Comparison of ENCODE assay signal across 36 cellular contexts in genomic region chr6:107971181-107971580, GRCh38.
"Had no signal": no experiment of that assay in that cellular context is flagged by ENCODE, and none has a peak within 500 bp of the region (broad histone marks: within the 10 kb centered on the region; RNA-seq: fewer than 3 reads in every experiment).

No MANE protein-coding gene starts in this region.

- H3K27ac Mint-ChIP-seq: activated naive CD4-positive, alpha-beta T cell treated with anti-CD3 and anti-CD28 coated beads, Interleukin-2, amount 10 ng/mL, durations not matched to agents 7 days and 5 days; activated naive CD4-positive, alpha-beta T cell treated with anti-CD3 and anti-CD28 coated beads, Interleukin-2, amount 50 U/mL, for 72 hours; activated naive CD8-positive, alpha-beta T cell; activated naive CD8-positive, alpha-beta T cell treated with anti-CD3 and anti-CD28 coated beads for 36 hours; activated naive CD8-positive, alpha-beta T cell treated with anti-CD3 and anti-CD28 coated beads, Interleukin-2, amount 10 ng/mL, durations not matched to agents 7 days and 5 days; activated naive CD8-positive, alpha-beta T cell treated with anti-CD3 and anti-CD28 coated beads, Interleukin-2, amount 50 U/mL, for 24 hours; activated T-cell treated with anti-CD3 and anti-CD28 coated beads, Interleukin-2, amount 50 U/mL, for 24 hours; activated T-cell treated with anti-CD3 and anti-CD28 coated beads, Interleukin-2, amount 50 U/mL, for 72 hours; activated T-helper 1 cell treated with anti-CD3 and anti-CD28 coated beads, Interleukin-12 subunit alpha, Interleukin-12 subunit beta, Interleukin-2, Interleukin-4 antibody, amounts not matched to agents 30 ng/mL and 10 ng/mL and 1 ng/mL, durations not matched to agents 14 hours and 24 hours and 36 hours; activated T-helper 17 cell treated with anti-CD3 and anti-CD28 coated beads, Interleukin-2, amount 50 U/mL, for 72 hours; activated T-helper 2 cell treated with anti-CD3 and anti-CD28 coated beads, Interferon-gamma antibody, Interleukin-2, Interleukin-4, amounts not matched to agents 10 μg/mL and 5 μg/mL and 100 μg/mL, durations not matched to agents 14 hours and 24 hours and 36 hours; brain had no signal

- H3K36me3 Mint-ChIP-seq: activated naive CD4-positive, alpha-beta T cell treated with anti-CD3 and anti-CD28 coated beads, Interleukin-2, amount 10 ng/mL, durations not matched to agents 7 days and 5 days; activated naive CD4-positive, alpha-beta T cell treated with anti-CD3 and anti-CD28 coated beads, Interleukin-2, amount 50 U/mL, for 72 hours; activated naive CD8-positive, alpha-beta T cell; activated naive CD8-positive, alpha-beta T cell treated with anti-CD3 and anti-CD28 coated beads for 36 hours; brain had no signal

- H3K4me3 Mint-ChIP-seq: activated naive CD4-positive, alpha-beta T cell treated with anti-CD3 and anti-CD28 coated beads, Interleukin-2, amount 10 ng/mL, durations not matched to agents 7 days and 5 days; activated naive CD8-positive, alpha-beta T cell; activated naive CD8-positive, alpha-beta T cell treated with anti-CD3 and anti-CD28 coated beads for 36 hours; activated naive CD8-positive, alpha-beta T cell treated with anti-CD3 and anti-CD28 coated beads, Interleukin-2, amount 10 ng/mL, durations not matched to agents 7 days and 5 days; activated naive CD8-positive, alpha-beta T cell treated with anti-CD3 and anti-CD28 coated beads, Interleukin-2, amount 50 U/mL, for 24 hours; activated T-cell treated with anti-CD3 and anti-CD28 coated beads, Interleukin-2, amount 50 U/mL, for 24 hours; activated T-cell treated with anti-CD3 and anti-CD28 coated beads, Interleukin-2, amount 50 U/mL, for 4 hours; activated T-cell treated with anti-CD3 and anti-CD28 coated beads, Interleukin-2, amount 50 U/mL, for 72 hours; activated T-helper 1 cell treated with anti-CD3 and anti-CD28 coated beads, Interleukin-12 subunit alpha, Interleukin-12 subunit beta, Interleukin-2, Interleukin-4 antibody, amounts not matched to agents 30 ng/mL and 10 ng/mL and 1 ng/mL, durations not matched to agents 14 hours and 24 hours and 36 hours; activated T-helper 17 cell treated with anti-CD3 and anti-CD28 coated beads, Interleukin-2, amount 50 U/mL, for 72 hours; brain; central memory CD8-positive, alpha-beta T cell had no signal

- H3K27me3 Mint-ChIP-seq: activated naive CD8-positive, alpha-beta T cell; activated naive CD8-positive, alpha-beta T cell treated with anti-CD3 and anti-CD28 coated beads for 36 hours; activated naive CD8-positive, alpha-beta T cell treated with anti-CD3 and anti-CD28 coated beads, Interleukin-2, amount 50 U/mL, for 24 hours; activated T-cell treated with anti-CD3 and anti-CD28 coated beads, Interleukin-2, amount 50 U/mL, for 24 hours; activated T-helper 17 cell treated with anti-CD3 and anti-CD28 coated beads, Interleukin-2, amount 50 U/mL, for 72 hours; central memory CD8-positive, alpha-beta T cell had no signal

- H3K4me1 Mint-ChIP-seq: activated naive CD4-positive, alpha-beta T cell treated with anti-CD3 and anti-CD28 coated beads, Interleukin-2, amount 10 ng/mL, durations not matched to agents 7 days and 5 days; activated naive CD8-positive, alpha-beta T cell treated with anti-CD3 and anti-CD28 coated beads for 36 hours; activated naive CD8-positive, alpha-beta T cell treated with anti-CD3 and anti-CD28 coated beads, Interleukin-2, amount 50 U/mL, for 24 hours; activated T-helper 17 cell treated with anti-CD3 and anti-CD28 coated beads, Interleukin-2, amount 50 U/mL, for 72 hours; brain had no signal

- DNase-seq: activated effector memory CD4-positive, alpha-beta T cell treated with anti-CD3 and anti-CD28 coated beads, Interleukin-2, amount 50 U/mL, for 16 hours; activated effector memory CD4-positive, alpha-beta T cell treated with Interleukin-2 at 50 U/mL for 16 hours; activated gamma-delta T cell; activated gamma-delta T cell treated with Interleukin-2 at 50 U/mL for 16 hours; activated naive CD4-positive, alpha-beta T cell; activated naive CD4-positive, alpha-beta T cell treated with anti-CD3 and anti-CD28 coated beads, Interleukin-2, amount 10 ng/mL, durations not matched to agents 7 days and 5 days; activated naive CD4-positive, alpha-beta T cell treated with anti-CD3 and anti-CD28 coated beads, Interleukin-2, amount 50 U/mL, for 16 hours; activated naive CD4-positive, alpha-beta T cell treated with Interleukin-2 at 50 U/mL for 16 hours; activated naive CD8-positive, alpha-beta T cell treated with anti-CD3 and anti-CD28 coated beads for 36 hours; activated naive CD8-positive, alpha-beta T cell treated with anti-CD3 and anti-CD28 coated beads, Interleukin-2, amount 10 ng/mL, durations not matched to agents 7 days and 5 days; activated naive CD8-positive, alpha-beta T cell treated with anti-CD3 and anti-CD28 coated beads, Interleukin-2, amount 50 U/mL, for 24 hours; activated T-cell treated with anti-CD3 and anti-CD28 coated beads, Interleukin-2, amount 50 U/mL, for 1 hour; activated T-cell treated with anti-CD3 and anti-CD28 coated beads, Interleukin-2, amount 50 U/mL, for 24 hours; activated T-cell treated with anti-CD3 and anti-CD28 coated beads, Interleukin-2, amount 50 U/mL, for 4 hours; activated T-cell treated with anti-CD3 and anti-CD28 coated beads, Interleukin-2, amount 50 U/mL, for 48 hours; activated T-cell treated with anti-CD3 and anti-CD28 coated beads, Interleukin-2, amount 50 U/mL, for 72 hours; adrenal gland; amniotic stem cell; amygdala; anterior cingulate cortex; aorta; body of pancreas; brain microvascular endothelial cell; caudate nucleus; central memory CD4-positive, alpha-beta T cell; cerebellar nuclear complex had no signal

- H3K9me3 Mint-ChIP-seq: activated naive CD4-positive, alpha-beta T cell treated with anti-CD3 and anti-CD28 coated beads, Interleukin-2, amount 10 ng/mL, durations not matched to agents 7 days and 5 days; activated naive CD4-positive, alpha-beta T cell treated with anti-CD3 and anti-CD28 coated beads, Interleukin-2, amount 50 U/mL, for 72 hours; activated naive CD8-positive, alpha-beta T cell treated with anti-CD3 and anti-CD28 coated beads for 36 hours; activated naive CD8-positive, alpha-beta T cell treated with anti-CD3 and anti-CD28 coated beads, Interleukin-2, amount 50 U/mL, for 24 hours; activated T-cell treated with anti-CD3 and anti-CD28 coated beads, Interleukin-2, amount 50 U/mL, for 24 hours; activated T-cell treated with anti-CD3 and anti-CD28 coated beads, Interleukin-2, amount 50 U/mL, for 4 hours; activated T-cell treated with anti-CD3 and anti-CD28 coated beads, Interleukin-2, amount 50 U/mL, for 72 hours; activated T-helper 1 cell treated with anti-CD3 and anti-CD28 coated beads, Interleukin-12 subunit alpha, Interleukin-12 subunit beta, Interleukin-2, Interleukin-4 antibody, amounts not matched to agents 30 ng/mL and 10 ng/mL and 1 ng/mL, durations not matched to agents 14 hours and 24 hours and 36 hours; activated T-helper 17 cell treated with anti-CD3 and anti-CD28 coated beads, Interleukin-2, amount 50 U/mL, for 72 hours; activated T-helper 2 cell treated with anti-CD3 and anti-CD28 coated beads, Interferon-gamma antibody, Interleukin-2, Interleukin-4, amounts not matched to agents 10 μg/mL and 5 μg/mL and 100 μg/mL, durations not matched to agents 14 hours and 24 hours and 36 hours; brain; central memory CD8-positive, alpha-beta T cell had no signal

- H3K27me3 ChIP-seq: adrenal gland, ascending aorta, body of pancreas, brain microvascular endothelial cell, breast epithelium, cardiac muscle cell had no signal

- H3K9me3 ChIP-seq: adrenal gland, ascending aorta, body of pancreas, breast epithelium had no signal

- H3K4me1 ChIP-seq: ascending aorta, breast epithelium had no signal

- H3K4me3 ChIP-seq: adrenal gland, ascending aorta, body of pancreas, breast epithelium, cardiac muscle cell had no signal

- ATAC-seq: activated naive CD4-positive, alpha-beta T cell treated with anti-CD3 and anti-CD28 coated beads, Interleukin-2, amount 50 U/mL, for 72 hours; activated naive CD8-positive, alpha-beta T cell treated with anti-CD3 and anti-CD28 coated beads, Interleukin-2, amount 50 U/mL, for 24 hours; activated T-cell treated with anti-CD3 and anti-CD28 coated beads, Interleukin-2, amount 50 U/mL, for 4 hours; activated T-cell treated with anti-CD3 and anti-CD28 coated beads, Interleukin-2, amount 50 U/mL, for 72 hours; activated T-helper 17 cell treated with anti-CD3 and anti-CD28 coated beads, Interleukin-2, amount 50 U/mL, for 72 hours; body of pancreas had no signal

- H3K36me3 ChIP-seq: adrenal gland, ascending aorta, brain microvascular endothelial cell, breast epithelium, cardiac muscle cell had no signal

- H3K27ac ChIP-seq: ascending aorta, body of pancreas, brain microvascular endothelial cell, breast epithelium, cardiac muscle cell had no signal
